1 cellular context compared by ENCODE assay signal in genomic region chr5:60688980-60689379, GRCh38.
TF ChIP-seq lines count a peak whose summit lies in the region.

No MANE protein-coding gene starts in this region.

TF ChIP-seq in HCT116, 20 proteins besides CTCF, POLR2A, EP300 and RAD21 (continued from another document):
- no peak for TF ChIP-seq ATF3 (IDR thresholded peaks at IDR 0.05)
TF ChIP-seq in HCT116: peak in this region for 0.
